Comparison of ENCODE assay signal across 14 cellular contexts in the genomic region with DNA sequence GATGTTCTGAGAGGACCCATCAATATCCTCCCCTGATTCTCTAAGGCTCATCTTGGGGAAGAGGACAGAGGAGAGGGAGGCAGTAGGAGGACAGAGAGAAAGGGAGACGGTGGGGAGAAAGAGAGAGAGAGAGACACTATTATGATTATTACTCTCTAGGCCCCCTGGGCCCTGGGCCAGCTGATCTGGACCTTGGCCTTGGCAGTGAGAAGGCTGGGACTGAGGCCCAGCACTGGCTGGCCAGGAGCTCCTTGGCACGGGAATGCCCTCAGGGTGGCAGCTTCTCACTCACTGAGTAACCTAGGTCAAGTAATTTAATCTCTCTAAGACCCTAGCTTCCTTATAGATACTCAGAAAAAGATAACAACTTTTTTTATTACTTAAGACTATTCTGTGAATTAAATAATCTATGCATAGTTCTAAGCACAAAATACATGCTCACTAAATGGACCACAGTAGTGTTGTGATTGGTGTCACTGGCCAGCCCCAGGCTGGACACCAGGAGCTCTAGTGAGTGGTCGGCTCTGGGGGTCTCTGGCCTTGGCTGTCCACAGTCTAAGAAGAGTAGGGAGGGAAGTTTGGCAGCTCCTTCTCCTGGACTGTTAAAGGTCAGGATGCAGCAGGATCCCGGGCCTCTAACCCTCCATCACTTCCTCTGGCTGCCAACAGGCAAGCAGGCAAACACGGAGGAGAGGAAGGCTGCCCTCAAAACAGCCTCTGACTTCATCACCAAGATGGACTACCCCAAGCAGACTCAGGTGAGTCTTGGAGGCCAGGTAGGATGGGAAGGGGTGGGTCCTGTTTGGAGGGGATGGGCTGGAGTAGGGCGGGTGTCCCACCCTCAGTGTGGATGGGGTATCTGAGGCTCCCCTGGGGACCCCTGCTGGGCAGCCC. TPM values are rescaled to one million over a fixed set of nuclear protein-coding genes. Genes with fewer than 3 reads are reported as not detected.
A peak's percentile ranks its signal among the peaks of the same experiment; 100 is the strongest.
DNase-seq lines count a peak whose midpoint lies in the region; ATAC-seq and TF ChIP-seq lines count a peak whose summit lies in the region.
"Had no signal": no experiment of that assay in that cellular context is flagged by ENCODE, and none has a peak within 500 bp of the region (broad histone marks: within the 10 kb centered on the region; RNA-seq: fewer than 3 reads in every experiment).

No MANE protein-coding gene starts in this region.

- H3K4me3 ChIP-seq in AG04450 (ENCODE audit: low read depth, low read length) = no peak overlapping the region
- H3K4me3 ChIP-seq in skeletal muscle satellite cell (ENCODE audit: low read length) = no peak overlapping the region

- H3K27me3 Mint-ChIP-seq in mesothelial cell of epicardium (ENCODE audit: low read depth) = no peaks in the 10 kb centered on the region
- no peaks in the 10 kb centered on the region for H3K27me3 Mint-ChIP-seq in effector memory CD8-positive, alpha-beta T cell
- H3K27me3 Mint-ChIP-seq: activated CD4-positive, alpha-beta T cell treated with anti-CD3 and anti-CD28 coated beads for 36 hours; central memory CD8-positive, alpha-beta T cell; T-cell had no signal

- H3K9me3 ChIP-seq in AG04450 (ENCODE audit: control insufficient read depth, insufficient read depth, low read length) (peaks cover 7% of the 10 kb centered on the region), skeletal muscle satellite cell (replicated peaks; ENCODE audit: low read length) (no peaks in the 10 kb centered on the region)

- peak overlapping the region; percentile 14 for H3K9ac ChIP-seq in skeletal muscle satellite cell (ENCODE audit: low read depth, low read length)

- DNase-seq in AG04450 (ENCODE audit: low read depth, low spot score) (no peak), AG08396 (ENCODE audit: low spot score) (no peak), mesothelial cell of epicardium (ENCODE audit: low spot score in 2 of 2, unreplicated experiment in 2 of 2) (no peak)
- no peak for DNase-seq in effector memory CD8-positive, alpha-beta T cell
- DNase-seq: activated CD4-positive, alpha-beta T cell treated with anti-CD3 and anti-CD28 coated beads for 36 hours; KBM-7; NCI-H2029; T-cell had no signal

- no peak for TF ChIP-seq CTCF in AG04450 (IDR thresholded peaks at IDR 0.05; ENCODE audit: low read depth, low read length)
- no peak for TF ChIP-seq CTCF in mesothelial cell of epicardium (IDR thresholded peaks at IDR 0.05; ENCODE audit: unreplicated experiment)

- H3K4me1 Mint-ChIP-seq in mesothelial cell of epicardium = no peaks in the 10 kb centered on the region
- H3K4me1 Mint-ChIP-seq in effector memory CD8-positive, alpha-beta T cell (ENCODE audit: low read depth in 2 of 2) = peaks cover 22 to 24% of the 10 kb centered on the region in 2 donors

- POLR2A ChIA-PET in AG04450 (lab: Yijun Ruan, JAX) = no interaction called here

- peaks cover 4% of the 10 kb centered on the region for H3K9me3 Mint-ChIP-seq in mesothelial cell of epicardium
- no peaks in the 10 kb centered on the region for H3K9me3 Mint-ChIP-seq in effector memory CD8-positive, alpha-beta T cell
- H3K9me3 Mint-ChIP-seq: activated T-helper 2 cell treated with anti-CD3 and anti-CD28 coated beads, Interferon-gamma antibody, Interleukin-2, Interleukin-4, amounts not matched to agents 10 μg/mL and 5 μg/mL and 100 μg/mL, durations not matched to agents 14 hours and 24 hours and 36 hours; central memory CD8-positive, alpha-beta T cell; T-cell had no signal

- peaks cover 76% of the 10 kb centered on the region for H3K36me3 ChIP-seq in skeletal muscle satellite cell (ENCODE audit: insufficient read depth, low read length)

- H3K27ac Mint-ChIP-seq in mesothelial cell of epicardium = no peak overlapping the region
- no peak overlapping the region for H3K27ac Mint-ChIP-seq in effector memory CD8-positive, alpha-beta T cell
- H3K27ac Mint-ChIP-seq: activated CD4-positive, alpha-beta T cell treated with anti-CD3 and anti-CD28 coated beads for 36 hours; activated T-helper 2 cell treated with anti-CD3 and anti-CD28 coated beads, Interferon-gamma antibody, Interleukin-2, Interleukin-4, amounts not matched to agents 10 μg/mL and 5 μg/mL and 100 μg/mL, durations not matched to agents 14 hours and 24 hours and 36 hours; T-cell had no signal

- H3K27me3 ChIP-seq in AG04450 (ENCODE audit: control insufficient read depth, insufficient read depth, low read length) (no peaks in the 10 kb centered on the region), layer of hippocampus (ENCODE audit: control insufficient read depth, insufficient read depth, low read length) (no peaks in the 10 kb centered on the region), skeletal muscle satellite cell (ENCODE audit: control insufficient read depth, insufficient read depth, low read length) (no peaks in the 10 kb centered on the region)

- peaks cover 32% of the 10 kb centered on the region for H3K36me3 Mint-ChIP-seq in mesothelial cell of epicardium
- H3K36me3 Mint-ChIP-seq in effector memory CD8-positive, alpha-beta T cell (ENCODE audit: insufficient read depth) = peaks cover 11% of the 10 kb centered on the region

- no peak overlapping the region for H3K4me2 ChIP-seq in skeletal muscle satellite cell (ENCODE audit: low read length)

- CTCF ChIA-PET in AG04450 (lab: Charles Lee) = interaction anchor here (0.9 to 4.9 kb wide), 6 partner anchors 59 to 104 kb away, joined by 3 to 202 read pairs (median 18); no protein-coding TSS in a partner anchor

- no peak overlapping the region for H3K4me3 Mint-ChIP-seq in mesothelial cell of epicardium
- H3K4me3 Mint-ChIP-seq in effector memory CD8-positive, alpha-beta T cell = no peak overlapping the region
- H3K4me3 Mint-ChIP-seq: activated CD4-positive, alpha-beta T cell treated with anti-CD3 and anti-CD28 coated beads for 36 hours; central memory CD8-positive, alpha-beta T cell; T-cell had no signal

- no peak for ATAC-seq in GM21576 (IDR thresholded peaks at IDR 0.05; ENCODE audit: unreplicated experiment)
- ATAC-seq in effector memory CD8-positive, alpha-beta T cell (replicated peaks) = no peak
- ATAC-seq: activated CD4-positive, alpha-beta T cell treated with anti-CD3 and anti-CD28 coated beads for 36 hours; T-cell had no signal

- H3K4me1 ChIP-seq in skeletal muscle satellite cell (ENCODE audit: control insufficient read depth, insufficient read depth, low read length) = peaks cover 9% of the 10 kb centered on the region

- H3K27ac ChIP-seq in AG04450 (ENCODE audit: low read depth, low read length) (peak overlapping the region; percentile 39), cingulate gyrus (ENCODE audit: low read depth, low read length) (peak overlapping the region; percentile 55), layer of hippocampus (ENCODE audit: low read depth, low read length) (peak overlapping the region; percentile 59)

RNA-seq across cellular contexts. Expression of gene GSN, which starts 50.0 kb away (rescaled TPM):
- polyA plus RNA-seq in AG04450 (2011; rRNA removed) = 421 and 565 TPM in 2 replicates
- polyA minus RNA-seq in AG04450 (2011; rRNA and poly(A)+ RNA removed) = 513 and 805 TPM in 2 replicates
- 157 and 203 TPM in 2 replicates for total RNA-seq in skeletal muscle satellite cell (2012; rRNA removed)
- total RNA-seq in mesothelial cell of epicardium = 106 to 114 TPM (median 109 TPM) in 3 replicates

RNA-seq across cellular contexts. Expression of gene STOM, which starts 52.1 kb away (rescaled TPM):
- polyA plus RNA-seq in AG04450 (2011; rRNA removed) = 405 and 510 TPM in 2 replicates
- polyA minus RNA-seq in AG04450 (2011; rRNA and poly(A)+ RNA removed) = 192 and 228 TPM in 2 replicates
- total RNA-seq in skeletal muscle satellite cell (2012; rRNA removed) = 90.2 and 133 TPM in 2 replicates
- total RNA-seq in mesothelial cell of epicardium = 48.4 to 53.9 TPM (median 53.2 TPM) in 3 replicates
